Comparison of ENCODE assay signal across 12 cellular contexts in genomic region chr12:22415342-22416309, GRCh38.
DNase-seq lines count a peak whose midpoint lies in the region; ATAC-seq and TF ChIP-seq lines count a peak whose summit lies in the region.
"Had no signal": no experiment of that assay in that cellular context is flagged by ENCODE, and none has a peak within 500 bp of the region (broad histone marks: within the 10 kb centered on the region; RNA-seq: fewer than 3 reads in every experiment).

No MANE protein-coding gene starts in this region.

- peak overlapping the region; percentile 6 for H3K4me3 Mint-ChIP-seq in activated T-cell treated with anti-CD3 and anti-CD28 coated beads, Interleukin-2, amount 50 U/mL, for 4 hours
- H3K4me3 Mint-ChIP-seq in activated T-cell treated with anti-CD3 and anti-CD28 coated beads, Interleukin-2, amount 50 U/mL, for 24 hours, result no peak overlapping the region
- H3K4me3 Mint-ChIP-seq in activated T-helper 17 cell treated with anti-CD3 and anti-CD28 coated beads, Interleukin-2, amount 50 U/mL, for 72 hours, result no peak overlapping the region

- H3K36me3 ChIP-seq in thyroid gland, result no peaks in the 10 kb centered on the region

- H3K9me3 ChIP-seq in thyroid gland, result no peaks in the 10 kb centered on the region

- no peak overlapping the region for H3K27ac Mint-ChIP-seq in activated T-cell treated with anti-CD3 and anti-CD28 coated beads, Interleukin-2, amount 50 U/mL, for 24 hours
- no peak overlapping the region for H3K27ac Mint-ChIP-seq in activated T-helper 17 cell treated with anti-CD3 and anti-CD28 coated beads, Interleukin-2, amount 50 U/mL, for 72 hours

- H3K4me1 ChIP-seq in thyroid gland, result peaks cover 35 to 47% of the 10 kb centered on the region in 2 donors

- peak; percentile 32 to 46 for ATAC-seq in activated T-cell treated with anti-CD3 and anti-CD28 coated beads, Interleukin-2, amount 50 U/mL, for 4 hours
- peak; percentile 42 for ATAC-seq in activated T-helper 17 cell treated with anti-CD3 and anti-CD28 coated beads, Interleukin-2, amount 50 U/mL, for 72 hours (replicated peaks)
- ATAC-seq in HG03108 (IDR thresholded peaks at IDR 0.05; ENCODE audit: unreplicated experiment) (no peak), SK-N-SH treated with all-trans-retinoic acid at 6 μM for 48 hours (no peak)

- peaks cover 1% of the 10 kb centered on the region for H3K36me3 Mint-ChIP-seq in activated T-cell treated with anti-CD3 and anti-CD28 coated beads, Interleukin-2, amount 50 U/mL, for 4 hours (ENCODE audit: insufficient read depth)
- no peaks in the 10 kb centered on the region for H3K36me3 Mint-ChIP-seq in activated T-cell treated with anti-CD3 and anti-CD28 coated beads, Interleukin-2, amount 50 U/mL, for 24 hours (ENCODE audit: low read depth)
- H3K36me3 Mint-ChIP-seq in activated T-helper 17 cell treated with anti-CD3 and anti-CD28 coated beads, Interleukin-2, amount 50 U/mL, for 72 hours (ENCODE audit: low read depth), result no peaks in the 10 kb centered on the region

- WGBS in thyroid gland, 2 donors, result 30 to 31% methylated on average over 4 of the region's 4 CpGs

- DNase-seq in activated T-cell treated with anti-CD3 and anti-CD28 coated beads, Interleukin-2, amount 50 U/mL, for 4 hours, result no peak
- DNase-seq in activated T-cell treated with anti-CD3 and anti-CD28 coated beads, Interleukin-2, amount 50 U/mL, for 24 hours, result no peak
- peak; percentile 24 for DNase-seq in inferior parietal cortex (ENCODE audit: extremely low spot score)
- peak; percentile 40 to 51 for DNase-seq in thyroid gland
- DNase-seq in NCI-H82 (lab: John Stamatoyannopoulos, UW), result no peak
- DNase-seq: amygdala; erythroblast; H7; NK-92 treated with Interleukin-12 subunit alpha and Interleukin-12 subunit beta, amount 100 ng/mL, for 24 hours had no signal

- no peak for TF ChIP-seq CTCF in thyroid gland (IDR thresholded peaks at IDR 0.05)

- TF ChIP-seq POLR2A in thyroid gland (IDR thresholded peaks at IDR 0.05), result no peak

- H3K4me3 ChIP-seq in thyroid gland (replicated peaks in 1 of 3), result no peak overlapping the region

- H3K4me1 Mint-ChIP-seq in activated T-cell treated with anti-CD3 and anti-CD28 coated beads, Interleukin-2, amount 50 U/mL, for 4 hours (ENCODE audit: low read depth), result peaks cover 17% of the 10 kb centered on the region
- peaks cover 20% of the 10 kb centered on the region for H3K4me1 Mint-ChIP-seq in activated T-cell treated with anti-CD3 and anti-CD28 coated beads, Interleukin-2, amount 50 U/mL, for 24 hours (ENCODE audit: low read depth)
- no peaks in the 10 kb centered on the region for H3K4me1 Mint-ChIP-seq in activated T-helper 17 cell treated with anti-CD3 and anti-CD28 coated beads, Interleukin-2, amount 50 U/mL, for 72 hours

- no peaks in the 10 kb centered on the region for H3K9me3 Mint-ChIP-seq in activated T-cell treated with anti-CD3 and anti-CD28 coated beads, Interleukin-2, amount 50 U/mL, for 4 hours
- no peaks in the 10 kb centered on the region for H3K9me3 Mint-ChIP-seq in activated T-cell treated with anti-CD3 and anti-CD28 coated beads, Interleukin-2, amount 50 U/mL, for 24 hours
- no peaks in the 10 kb centered on the region for H3K9me3 Mint-ChIP-seq in activated T-helper 17 cell treated with anti-CD3 and anti-CD28 coated beads, Interleukin-2, amount 50 U/mL, for 72 hours

- no peaks in the 10 kb centered on the region for H3K27me3 ChIP-seq in thyroid gland

- intact Hi-C loops in thyroid gland (cut with DNase I), result no loop called here

- H3K27ac ChIP-seq in thyroid gland, result peak overlapping the region; percentile 52 to 74 (median 72)

- H3K27me3 Mint-ChIP-seq in activated T-cell treated with anti-CD3 and anti-CD28 coated beads, Interleukin-2, amount 50 U/mL, for 4 hours (ENCODE audit: low read depth), result peaks cover 2% of the 10 kb centered on the region
- H3K27me3 Mint-ChIP-seq in activated T-cell treated with anti-CD3 and anti-CD28 coated beads, Interleukin-2, amount 50 U/mL, for 24 hours, result no peaks in the 10 kb centered on the region
- H3K27me3 Mint-ChIP-seq in activated T-helper 17 cell treated with anti-CD3 and anti-CD28 coated beads, Interleukin-2, amount 50 U/mL, for 72 hours, result no peaks in the 10 kb centered on the region

TF ChIP-seq in SK-N-SH treated with all-trans-retinoic acid at 6 μM for 48 hours, 23 proteins besides CTCF, POLR2A, EP300 and RAD21:
- no peak for TF ChIP-seq POU6F1 (CRISPR knock-in tag; IDR thresholded peaks at IDR 0.05; ENCODE audit: borderline replicate concordance, low read depth)
- TF ChIP-seq TOX (CRISPR knock-in tag; IDR thresholded peaks at IDR 0.05; ENCODE audit: borderline replicate concordance), result no peak
- no peak for TF ChIP-seq TSHZ2 (CRISPR knock-in tag; IDR thresholded peaks at IDR 0.05)
- TF ChIP-seq CSRNP3 (CRISPR knock-in tag; IDR thresholded peaks at IDR 0.05), result no peak
- no peak for TF ChIP-seq PPARA (CRISPR knock-in tag; IDR thresholded peaks at IDR 0.05; ENCODE audit: borderline replicate concordance)
- TF ChIP-seq ZC3H10 (CRISPR knock-in tag; IDR thresholded peaks at IDR 0.05), result no peak
- TF ChIP-seq TCF4 (CRISPR knock-in tag; IDR thresholded peaks at IDR 0.05; ENCODE audit: borderline replicate concordance), result no peak
- no peak for TF ChIP-seq OSR1 (CRISPR knock-in tag; IDR thresholded peaks at IDR 0.05)
- no peak for TF ChIP-seq RARB (CRISPR knock-in tag; IDR thresholded peaks at IDR 0.05)
- TF ChIP-seq SNAI2 (CRISPR knock-in tag; IDR thresholded peaks at IDR 0.05), result no peak
- no peak for TF ChIP-seq ZNF565 (CRISPR knock-in tag; conservative IDR thresholded peaks at IDR 0.05; ENCODE audit: low read depth)
- no peak for TF ChIP-seq GLIS3 (CRISPR knock-in tag; IDR thresholded peaks at IDR 0.05)
- no peak for TF ChIP-seq ARNTL (CRISPR knock-in tag; IDR thresholded peaks at IDR 0.05; ENCODE audit: borderline replicate concordance, low read depth)
- no peak for TF ChIP-seq ESRRG (CRISPR knock-in tag; IDR thresholded peaks at IDR 0.05)
- no peak for TF ChIP-seq ZNF70 (CRISPR knock-in tag; IDR thresholded peaks at IDR 0.05)
- no peak for TF ChIP-seq ZFP30 (CRISPR knock-in tag; IDR thresholded peaks at IDR 0.05)

Comparison
In these comparisons a context has a peak if more than half of its experiments do, and no peak if none do; other contexts are left out.
1. ATAC-seq: peak in activated T-cell treated with anti-CD3 and anti-CD28 coated beads, Interleukin-2, amount 50 U/mL, for 4 hours (2 of 2) and activated T-helper 17 cell treated with anti-CD3 and anti-CD28 coated beads, Interleukin-2, amount 50 U/mL, for 72 hours (single experiment); none in HG03108 (single experiment) and SK-N-SH treated with all-trans-retinoic acid at 6 μM for 48 hours (single experiment).
2. DNase-seq: peak in inferior parietal cortex (single experiment) and thyroid gland (2 of 2); none in activated T-cell treated with anti-CD3 and anti-CD28 coated beads, Interleukin-2, amount 50 U/mL, for 4 hours (single experiment), activated T-cell treated with anti-CD3 and anti-CD28 coated beads, Interleukin-2, amount 50 U/mL, for 24 hours (single experiment) and NCI-H82 (single experiment).